ENCODE assay signal across 23 cellular contexts in genomic region chr18:49075697-49076096, GRCh38.
"Had no signal": no experiment of that assay in that cellular context is flagged by ENCODE, and none has a peak within 500 bp of the region (broad histone marks: within the 10 kb centered on the region; RNA-seq: fewer than 3 reads in every experiment).

No MANE protein-coding gene starts in this region.

- H3K4me3 ChIP-seq: right atrium auricular region, transverse colon, uterus had no signal

- H3K27me3 ChIP-seq: brain microvascular endothelial cell, right atrium auricular region, transverse colon, uterus had no signal

- H3K36me3 ChIP-seq: brain microvascular endothelial cell, right atrium auricular region, transverse colon, uterus had no signal

- H3K79me2 ChIP-seq: parathyroid adenoma had no signal

- ATAC-seq: left cardiac atrium; naive thymus-derived CD8-positive, alpha-beta T cell; T-helper 17 cell had no signal

- H2AFZ ChIP-seq: parathyroid adenoma had no signal

- H3K27ac ChIP-seq: brain microvascular endothelial cell, parathyroid adenoma, right atrium auricular region, transverse colon, uterus had no signal

- H3K4me1 ChIP-seq: parathyroid adenoma, uterus had no signal

- H3K9ac ChIP-seq: parathyroid adenoma had no signal

- H3K9me3 ChIP-seq: right atrium auricular region, transverse colon, uterus had no signal

- FAIRE-seq: endothelial cell of umbilical vein, frontal cortex, keratinocyte had no signal

- DNase-seq: activated CD4-positive, alpha-beta memory T cell treated with anti-CD3 and anti-CD28 coated beads for 36 hours; activated CD4-positive, alpha-beta T cell treated with anti-CD3 and anti-CD28 coated beads, Interleukin-2, amount 10 ng/mL, durations not matched to agents 24 days and 14 days; activated CD4-positive, CD25-positive, alpha-beta regulatory T cell treated with anti-CD3 and anti-CD28 coated beads, Interleukin-2, amount 50 U/mL, for 72 hours; activated CD8-positive, alpha-beta memory T cell treated with anti-CD3 and anti-CD28 coated beads, Interleukin-2, amount 50 U/mL, for 4 hours; activated gamma-delta T cell; activated naive CD4-positive, alpha-beta T cell treated with anti-CD3 and anti-CD28 coated beads, Interleukin-2, amount 10 ng/mL, durations not matched to agents 7 days and 5 days; activated naive CD8-positive, alpha-beta T cell treated with anti-CD3 and anti-CD28 coated beads, Interleukin-2, amount 10 ng/mL, durations not matched to agents 7 days and 5 days; activated T-cell treated with anti-CD3 and anti-CD28 coated beads, Interleukin-2, amount 50 U/mL, for 1 hour; brain microvascular endothelial cell; left cardiac atrium; naive thymus-derived CD8-positive, alpha-beta T cell; nucleus accumbens; stimulated activated CD4-positive, alpha-beta T cell treated with anti-CD3 and anti-CD28 coated beads, Interleukin-2, amount 100 ng/mL, for 48 hours; stimulated activated naive CD4-positive, alpha-beta T cell treated with Interleukin-2 at 50 U/mL for 16 hours; T-helper 17 cell; T1000; transverse colon; uterus had no signal
